Comparison of ENCODE assay signal across 9 cellular contexts in the genomic region with DNA sequence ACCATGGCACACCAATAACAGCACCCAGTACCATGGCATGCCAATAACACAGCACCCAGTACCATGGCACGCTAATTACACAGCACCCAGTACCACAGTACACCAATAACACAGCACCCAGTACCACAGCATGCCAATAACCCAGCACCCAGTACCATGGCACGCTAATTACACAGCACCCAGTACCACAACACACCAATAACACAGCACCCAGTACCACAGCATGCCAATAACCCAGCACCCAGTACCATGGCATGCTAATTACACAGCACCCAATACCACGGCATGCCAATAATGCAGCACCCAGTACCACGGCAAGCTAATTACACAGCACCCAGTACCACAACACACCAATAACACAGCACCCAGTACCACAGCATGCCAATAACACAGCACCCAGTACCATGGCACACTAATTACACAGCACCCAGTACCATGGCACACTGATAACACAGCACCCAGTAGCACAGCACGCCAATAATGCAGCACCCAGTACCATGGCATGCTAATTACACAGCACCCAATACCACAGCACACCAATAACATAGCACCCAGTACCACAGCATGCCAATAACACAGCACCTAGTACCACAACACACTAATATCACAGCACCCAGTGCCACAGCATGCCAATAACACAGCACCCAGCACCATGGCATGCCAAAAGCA. TPM values are rescaled to one million over a fixed set of nuclear protein-coding genes. Genes with fewer than 3 reads are reported as not detected.
"Had no signal": no experiment of that assay in that cellular context is flagged by ENCODE, and none has a peak within 500 bp of the region (broad histone marks: within the 10 kb centered on the region; RNA-seq: fewer than 3 reads in every experiment).

No MANE protein-coding gene starts in this region.

RNA-seq across cellular contexts. Expression of a gene that starts 51.3 kb away (rescaled TPM):
- total RNA-seq: activated B cell treated with CpG ODN at 0.5 μM for 24 hours; activated CD4-positive, alpha-beta memory T cell treated with anti-CD3 and anti-CD28 coated beads for 36 hours; activated naive CD4-positive, alpha-beta T cell treated with anti-CD3 and anti-CD28 coated beads for 36 hours; activated naive CD4-positive, alpha-beta T cell treated with anti-CD3 and anti-CD28 coated beads, Interleukin-2, amount 50 U/mL, for 72 hours; activated T-cell treated with anti-CD3 and anti-CD28 coated beads, Interleukin-2, amount 50 U/mL, for 4 hours; activated T-helper 1 cell treated with anti-CD3 and anti-CD28 coated beads, Interleukin-12 subunit alpha, Interleukin-12 subunit beta, Interleukin-2, Interleukin-4 antibody, amounts not matched to agents 30 ng/mL and 10 ng/mL and 1 ng/mL, durations not matched to agents 14 hours and 24 hours and 36 hours; MCF 10A; OCI-LY7; PC-9 had no signal

RNA-seq across cellular contexts. Expression of a gene that starts 53.9 kb away (rescaled TPM):
- total RNA-seq: activated B cell treated with CpG ODN at 0.5 μM for 24 hours; activated CD4-positive, alpha-beta memory T cell treated with anti-CD3 and anti-CD28 coated beads for 36 hours; activated naive CD4-positive, alpha-beta T cell treated with anti-CD3 and anti-CD28 coated beads for 36 hours; activated naive CD4-positive, alpha-beta T cell treated with anti-CD3 and anti-CD28 coated beads, Interleukin-2, amount 50 U/mL, for 72 hours; activated T-cell treated with anti-CD3 and anti-CD28 coated beads, Interleukin-2, amount 50 U/mL, for 4 hours; activated T-helper 1 cell treated with anti-CD3 and anti-CD28 coated beads, Interleukin-12 subunit alpha, Interleukin-12 subunit beta, Interleukin-2, Interleukin-4 antibody, amounts not matched to agents 30 ng/mL and 10 ng/mL and 1 ng/mL, durations not matched to agents 14 hours and 24 hours and 36 hours; MCF 10A; OCI-LY7; PC-9 had no signal
